18 cellular contexts compared by ENCODE assay signal in the genomic region with DNA sequence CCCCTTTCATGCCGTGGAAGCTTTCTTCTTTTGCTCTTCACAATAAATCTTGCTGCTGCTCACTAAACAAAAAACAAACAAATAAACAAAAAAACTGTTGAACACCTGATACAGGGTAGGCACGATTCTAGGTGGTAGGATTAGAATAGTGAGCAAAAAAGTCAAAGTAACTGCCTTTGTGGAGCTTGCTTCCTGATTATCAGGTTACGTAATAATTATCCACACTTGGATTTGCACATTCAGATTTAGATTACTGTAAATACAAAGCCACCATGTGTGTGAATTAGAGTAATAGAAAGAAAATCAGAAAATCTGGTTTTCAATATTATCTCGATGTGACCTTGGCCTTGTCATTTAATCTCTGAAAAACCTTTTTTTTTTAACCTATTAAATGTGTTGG.
"Had no signal": no experiment of that assay in that cellular context is flagged by ENCODE, and none has a peak within 500 bp of the region (broad histone marks: within the 10 kb centered on the region; RNA-seq: fewer than 3 reads in every experiment).

No MANE protein-coding gene starts in this region.

- H3K27ac ChIP-seq: SK-N-MC, VCaP had no signal

- ATAC-seq: activated T-cell treated with anti-CD3 and anti-CD28 coated beads, Interleukin-2, amount 50 U/mL, for 4 hours had no signal

- H3K4me3 ChIP-seq: SK-N-MC had no signal

- FAIRE-seq: astrocyte had no signal

- DNase-seq: activated CD4-positive, alpha-beta memory T cell treated with anti-CD3 and anti-CD28 coated beads for 36 hours; activated CD4-positive, alpha-beta T cell treated with anti-CD3 and anti-CD28 coated beads, Interleukin-2, amount 10 ng/mL, durations not matched to agents 7 days and 5 days; activated CD4-positive, CD25-positive, alpha-beta regulatory T cell; activated CD8-positive, alpha-beta memory T cell treated with anti-CD3 and anti-CD28 coated beads for 24 hours; activated effector memory CD4-positive, alpha-beta T cell treated with anti-CD3 and anti-CD28 coated beads, Interleukin-2, amount 50 U/mL, for 16 hours; activated naive CD4-positive, alpha-beta T cell treated with anti-CD3 and anti-CD28 coated beads for 36 hours; activated T-cell treated with anti-CD3 and anti-CD28 coated beads, Interleukin-2, amount 50 U/mL, for 4 hours; amygdala; NCI-H1048; NCI-H1694; NCI-H2029; NCI-H226; NCI-H526; SIG-M5; T-helper 1 cell had no signal
